Comparison of ENCODE assay signal across 19 cellular contexts in the genomic region with DNA sequence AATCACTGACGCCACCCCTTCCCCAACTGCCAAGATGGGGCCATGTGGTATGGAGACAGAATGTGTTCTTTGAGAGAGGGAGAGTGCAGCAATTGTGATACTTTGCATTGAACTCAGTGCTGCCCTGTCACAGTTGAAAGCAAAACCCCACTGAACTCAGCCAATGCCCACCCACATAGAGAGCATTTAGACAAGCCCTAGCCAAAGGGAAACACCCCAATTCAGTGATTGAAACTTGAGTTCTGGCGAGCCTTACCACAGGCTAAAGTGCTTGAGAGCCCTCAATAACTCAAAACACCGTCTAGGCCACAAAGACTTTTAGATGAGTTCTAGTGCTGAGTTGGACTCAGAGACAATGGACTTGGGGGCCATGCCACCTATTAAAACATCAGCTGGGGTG.
DNase-seq lines count a peak whose midpoint lies in the region; ATAC-seq, FAIRE-seq and TF ChIP-seq lines count a peak whose summit lies in the region.
"Had no signal": no experiment of that assay in that cellular context is flagged by ENCODE, and none has a peak within 500 bp of the region (broad histone marks: within the 10 kb centered on the region; RNA-seq: fewer than 3 reads in every experiment).

No MANE protein-coding gene starts in this region.

- POLR2A ChIA-PET in GM12878 (lab: Charles Lee): no interaction called here

- SMC1A ChIA-PET in GM12878 (lab: Charles Lee; ENCODE audit: uncharacterized antibody, unreplicated experiment): interaction anchor here (1.3 kb wide), 1 partner anchor 9 kb away, joined by 4 read pairs; no protein-coding TSS in a partner anchor

- no peak overlapping the region for H3K27ac Mint-ChIP-seq in activated naive CD4-positive, alpha-beta T cell treated with anti-CD3 and anti-CD28 coated beads, Interleukin-2, amount 10 ng/mL, durations not matched to agents 7 days and 5 days
- H3K27ac Mint-ChIP-seq: CD4-positive, CD25-positive, alpha-beta regulatory T cell; IgD-negative memory B cell had no signal

- no peak for TF ChIP-seq CTCF in GM12878 (IDR thresholded peaks at IDR 0.05 in 2 of 3, conservative IDR thresholded peaks at IDR 0.05 in 1 of 3; ENCODE audit: control insufficient read depth in 2 of 3, extremely low read depth in 1 of 3, insufficient read depth in 1 of 3, low read depth in 3 of 3, low read length in 3 of 3)

- H3K4me1 Mint-ChIP-seq in activated naive CD4-positive, alpha-beta T cell treated with anti-CD3 and anti-CD28 coated beads, Interleukin-2, amount 10 ng/mL, durations not matched to agents 7 days and 5 days: no peaks in the 10 kb centered on the region
- H3K4me1 Mint-ChIP-seq: IgD-negative memory B cell had no signal

- H4K20me1 ChIP-seq in GM12878 (ENCODE audit: control insufficient read depth, insufficient read depth): no peaks in the 10 kb centered on the region

- no peaks in the 10 kb centered on the region for H3K36me3 ChIP-seq in GM12878 (ENCODE audit: control insufficient read depth in 2 of 2, insufficient read depth in 2 of 2, low read length in 1 of 2)

- no peak overlapping the region for H2AFZ ChIP-seq in GM12878 (ENCODE audit: control insufficient read depth, low read depth, low read length)

- no peak overlapping the region for H3K27ac ChIP-seq in GM12878 (ENCODE audit: control insufficient read depth, insufficient read depth)

- no peaks in the 10 kb centered on the region for H3K9me3 ChIP-seq in GM12878 (replicated peaks; ENCODE audit: control insufficient read depth, insufficient read depth, low read length)

- CTCF ChIA-PET in GM12878 (lab: Yijun Ruan, JAX): no interaction called here
- CTCF ChIA-PET in activated naive CD4-positive, alpha-beta T cell treated with anti-CD3 and anti-CD28 coated beads, Interleukin-2, amount 10 ng/mL, durations not matched to agents 7 days and 5 days (lab: Charles Lee): no interaction called here

- no peak overlapping the region for H3K9ac ChIP-seq in GM12878 (ENCODE audit: control insufficient read depth, insufficient read depth, low read length)

- no peaks in the 10 kb centered on the region for H3K27me3 ChIP-seq in GM12878 (replicated peaks in 1 of 2; ENCODE audit: control insufficient read depth in 2 of 2, insufficient read depth in 2 of 2, low read length in 1 of 2)

- no peak overlapping the region for H3K4me3 ChIP-seq in GM12878

- no peak for FAIRE-seq in GM12878 (lab: Jason Lieb, UNC)
- FAIRE-seq: TTC549 had no signal

- no peaks in the 10 kb centered on the region for H3K36me3 Mint-ChIP-seq in activated naive CD4-positive, alpha-beta T cell treated with anti-CD3 and anti-CD28 coated beads, Interleukin-2, amount 10 ng/mL, durations not matched to agents 7 days and 5 days
- H3K36me3 Mint-ChIP-seq: CD4-positive, CD25-positive, alpha-beta regulatory T cell; IgD-negative memory B cell had no signal

- intact Hi-C loops in GM12878 (cut with micrococcal nuclease; ENCODE audit: unreplicated experiment): no loop called here

- no peak for DNase-seq in GM12878 (ENCODE audit: low read depth, low spot score)
- DNase-seq in activated naive CD4-positive, alpha-beta T cell treated with anti-CD3 and anti-CD28 coated beads, Interleukin-2, amount 10 ng/mL, durations not matched to agents 7 days and 5 days: no peak
- no peak for DNase-seq in amygdala (lab: John Stamatoyannopoulos, UW)
- DNase-seq in D341Med (ENCODE audit: low spot score): no peak
- DNase-seq: AML-193; CD4-positive, CD25-positive, alpha-beta regulatory T cell; HCEC 1CT; NCI-H1417 treated with DMSO at 0.1 percent for 48 hours; NCI-H2029; NCI-H2171 treated with DMSO at 0.1 percent for 48 hours; NCI-H510A; NCI-H82; SHP77 treated with DMSO at 0.1 percent for 48 hours; T-helper 2 cell had no signal

- no TSS peak for BruUV-seq in GM12878 (replicated peaks; lab: Mats Ljungman, UMichigan)

- peak; percentile 65 for ATAC-seq in GM18519 (IDR thresholded peaks at IDR 0.05; ENCODE audit: low FRiP score, unreplicated experiment)
- ATAC-seq in HG02571 (IDR thresholded peaks at IDR 0.05; ENCODE audit: unreplicated experiment): peak; percentile 54
- ATAC-seq in HG02973 (IDR thresholded peaks at IDR 0.05; ENCODE audit: unreplicated experiment): peak; percentile 45
- peak; percentile 79 for ATAC-seq in GM12878

- no peaks in the 10 kb centered on the region for H3K79me2 ChIP-seq in GM12878 (ENCODE audit: control insufficient read depth, insufficient read depth, low read length)

- RAD21 ChIA-PET in GM12878 (lab: Charles Lee; ENCODE audit: unreplicated experiment): no interaction called here

- H3K4me2 ChIP-seq in GM12878 (ENCODE audit: control insufficient read depth, insufficient read depth): no peak overlapping the region

- 0% methylated on average over 3 of the region's 3 CpGs for WGBS in GM12878 (ENCODE audit: insufficient coverage, insufficient replicate concordance, low lambda C conversion rate, missing lambda C conversion rate)

- no peak overlapping the region for H3K4me3 Mint-ChIP-seq in activated naive CD4-positive, alpha-beta T cell treated with anti-CD3 and anti-CD28 coated beads, Interleukin-2, amount 10 ng/mL, durations not matched to agents 7 days and 5 days
- H3K4me3 Mint-ChIP-seq: CD4-positive, CD25-positive, alpha-beta regulatory T cell; IgD-negative memory B cell had no signal

- no peak for TF ChIP-seq RAD21 in GM12878 (IDR thresholded peaks at IDR 0.05; ENCODE audit: insufficient read depth, low read depth, low read length)

- in situ Hi-C loops in GM12878 (cut with MboI): no loop called here

- no peaks in the 10 kb centered on the region for H3K27me3 Mint-ChIP-seq in activated naive CD4-positive, alpha-beta T cell treated with anti-CD3 and anti-CD28 coated beads, Interleukin-2, amount 10 ng/mL, durations not matched to agents 7 days and 5 days
- H3K27me3 Mint-ChIP-seq: CD4-positive, CD25-positive, alpha-beta regulatory T cell; IgD-negative memory B cell had no signal

- no peak for TF ChIP-seq EP300 in GM12878 (IDR thresholded peaks at IDR 0.05; ENCODE audit: borderline replicate concordance in 1 of 2, control insufficient read depth in 1 of 2, low read depth in 2 of 2, low read length in 2 of 2)

- no peaks in the 10 kb centered on the region for H3K4me1 ChIP-seq in GM12878 (ENCODE audit: control insufficient read depth, insufficient read depth, low read length)

- H3K9me3 Mint-ChIP-seq in activated naive CD4-positive, alpha-beta T cell treated with anti-CD3 and anti-CD28 coated beads, Interleukin-2, amount 10 ng/mL, durations not matched to agents 7 days and 5 days: peaks cover 5% of the 10 kb centered on the region
- H3K9me3 Mint-ChIP-seq: IgD-negative memory B cell had no signal

- no peak for TF ChIP-seq POLR2A in GM12878 (IDR thresholded peaks at IDR 0.05; ENCODE audit: low read depth, low read length)

TF ChIP-seq in GM12878, 131 proteins besides CTCF, POLR2A, EP300 and RAD21:
- no peak for TF ChIP-seq NKRF (conservative IDR thresholded peaks at IDR 0.05)
- peak; percentile 72; the same call in 1 of the 2 replicates for TF ChIP-seq RUNX3 (IDR thresholded peaks at IDR 0.05; ENCODE audit: low read length)
